13 cellular contexts compared by ENCODE assay signal in the genomic region with DNA sequence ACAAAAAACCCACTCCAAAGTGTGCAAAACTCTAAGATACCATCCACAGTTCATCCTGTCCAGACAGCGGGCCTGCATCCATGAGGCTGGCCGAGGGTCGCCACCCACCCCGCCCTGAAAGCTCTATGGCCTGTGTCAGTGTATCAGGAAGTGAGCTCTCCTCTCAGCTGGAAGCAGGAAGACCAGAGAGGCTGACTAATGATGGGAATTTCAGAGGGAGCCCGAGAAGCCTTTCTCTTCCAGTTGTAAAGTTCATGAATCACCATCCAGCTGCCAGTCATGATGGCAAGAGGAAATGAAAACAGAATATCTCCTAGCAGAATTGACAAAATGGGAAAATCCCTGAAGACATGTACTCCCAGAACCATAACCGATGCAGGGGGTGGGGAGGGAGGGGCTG.
A peak's percentile ranks its signal among the peaks of the same experiment; 100 is the strongest.
DNase-seq lines count a peak whose midpoint lies in the region; ATAC-seq, FAIRE-seq and TF ChIP-seq lines count a peak whose summit lies in the region.
"Had no signal": no experiment of that assay in that cellular context is flagged by ENCODE, and none has a peak within 500 bp of the region (broad histone marks: within the 10 kb centered on the region; RNA-seq: fewer than 3 reads in every experiment).

No MANE protein-coding gene starts in this region.

- no peak for TF ChIP-seq POLR2A in endothelial cell of umbilical vein (IDR thresholded peaks at IDR 0.05; ENCODE audit: low read depth, low read length)

- H3K4me3 ChIP-seq in PC-3 (ENCODE audit: low read length), result no peak overlapping the region
- H3K4me3 ChIP-seq in endothelial cell of umbilical vein (replicated peaks in 1 of 3; ENCODE audit: insufficient read depth in 1 of 3, low read depth in 1 of 3, low read length in 3 of 3), result no peak overlapping the region
- H3K4me3 ChIP-seq: heart right ventricle had no signal

- H3K9ac ChIP-seq in PC-3 (ENCODE audit: low read length), result peak overlapping the region; percentile 49; the same call in 1 of the 2 replicates
- peak overlapping the region; percentile 8 for H3K9ac ChIP-seq in endothelial cell of umbilical vein (replicated peaks; ENCODE audit: extremely low read depth, insufficient read depth, low read length)

- peak overlapping the region; percentile 27 for H2AFZ ChIP-seq in PC-3 (ENCODE audit: low read length)
- peak overlapping the region; percentile 69 for H2AFZ ChIP-seq in endothelial cell of umbilical vein (ENCODE audit: low read depth, low read length)

- CTCF ChIA-PET in PC-3 (lab: Charles Lee) (no interaction called here), endothelial cell of umbilical vein (lab: Charles Lee) (interaction anchor here (0.8 to 2.2 kb wide), 5 partner anchors 11 to 96 kb away, joined by 3 to 6 read pairs (median 4); no protein-coding TSS in a partner anchor)

- POLR2A ChIA-PET in PC-3 (lab: Charles Lee; ENCODE audit: unreplicated experiment) (interaction anchor here (0.5 to 0.8 kb wide), 2 partner anchors 110 to 220 kb away, joined by 4 to 26 read pairs; no protein-coding TSS in a partner anchor), endothelial cell of umbilical vein (lab: Charles Lee) (interaction anchor here (0.6 to 1.3 kb wide), 3 partner anchors 33 to 110 kb away, joined by 3 to 5 read pairs (median 3); a partner anchor contains a TSS)

- H3K79me2 ChIP-seq in PC-3 (ENCODE audit: low read length) (no peaks in the 10 kb centered on the region), endothelial cell of umbilical vein (ENCODE audit: control insufficient read depth, insufficient read depth, low read length) (no peaks in the 10 kb centered on the region)

- H3K4me1 ChIP-seq in PC-3 (ENCODE audit: insufficient read depth, low read length), result peaks cover 27% of the 10 kb centered on the region
- H3K4me1 ChIP-seq in endothelial cell of umbilical vein (ENCODE audit: control insufficient read depth, extremely low read depth, insufficient read depth, low read length), result peaks cover 10% of the 10 kb centered on the region

- peak overlapping the region; percentile 82 for H3K27ac ChIP-seq in PC-3 (ENCODE audit: low read length)
- peak overlapping the region; percentile 66 for H3K27ac ChIP-seq in endothelial cell of umbilical vein (ENCODE audit: insufficient read depth, low read depth, low read length)
- H3K27ac ChIP-seq: heart right ventricle had no signal

- intact Hi-C loops in PC-3 (cut with micrococcal nuclease), result no loop called here
- intact Hi-C loops in endothelial cell of umbilical vein (cut with micrococcal nuclease), result loop anchor here (1.0 to 2.0 kb wide), 5 partner anchors 45 to 246 kb away; a partner anchor contains a TSS

- BruUV-seq in PC-3 (replicated peaks; lab: Mats Ljungman, UMichigan) (no TSS peak), endothelial cell of umbilical vein (replicated peaks; lab: Mats Ljungman, UMichigan) (no TSS peak)

- no peak for TF ChIP-seq CTCF in PC-3 (conservative IDR thresholded peaks at IDR 0.05; ENCODE audit: low read depth, low read length)
- TF ChIP-seq CTCF in endothelial cell of umbilical vein (IDR thresholded peaks at IDR 0.05; ENCODE audit: extremely low read depth in 1 of 2, insufficient read depth in 1 of 2, low read depth in 1 of 2, low read length in 2 of 2), result no peak

- ATAC-seq in PC-3, result peak; percentile 92
- ATAC-seq in GM18907 (IDR thresholded peaks at IDR 0.05; ENCODE audit: unreplicated experiment), result no peak

- DNase-seq in EL (peak; percentile 68), PC-3 (peak; percentile 80), endothelial cell of umbilical vein (ENCODE audit: low read depth, low spot score) (peak; percentile 89), myocyte (ENCODE audit: low read depth) (peak; percentile 36), NAMALWA (ENCODE audit: low spot score) (no peak), cerebellum (ENCODE audit: low spot score) (no peak), OCI-M1 (lab: John Stamatoyannopoulos, UW) (no peak)
- DNase-seq: activated T-cell treated with anti-CD3 and anti-CD28 coated beads for 4 hours; central memory CD4-positive, alpha-beta T cell; COR-L47; heart right ventricle had no signal

- peak overlapping the region; percentile 57 for H3K4me2 ChIP-seq in PC-3 (ENCODE audit: low read length)
- H3K4me2 ChIP-seq in endothelial cell of umbilical vein (ENCODE audit: insufficient read depth, low read length), result peak overlapping the region; percentile 4

- H3K9me1 ChIP-seq in endothelial cell of umbilical vein (replicated peaks; ENCODE audit: control insufficient read depth, extremely low read depth, insufficient read depth, low read length), result no peaks in the 10 kb centered on the region

- H4K20me1 ChIP-seq in PC-3 (ENCODE audit: low read length), result no peaks in the 10 kb centered on the region
- no peaks in the 10 kb centered on the region for H4K20me1 ChIP-seq in endothelial cell of umbilical vein (replicated peaks; ENCODE audit: control insufficient read depth, extremely low read depth, insufficient read depth, low read length)

- no peaks in the 10 kb centered on the region for H3K36me3 ChIP-seq in PC-3 (ENCODE audit: low read depth, low read length)
- no peaks in the 10 kb centered on the region for H3K36me3 ChIP-seq in endothelial cell of umbilical vein (ENCODE audit: control insufficient read depth in 2 of 2, extremely low read depth in 1 of 2, insufficient read depth in 2 of 2, low read length in 2 of 2)
- H3K36me3 ChIP-seq: heart right ventricle had no signal

- H3K9me2 ChIP-seq in PC-3 (replicated peaks; ENCODE audit: low read length), result no peaks in the 10 kb centered on the region

- no peaks in the 10 kb centered on the region for H3F3A ChIP-seq in PC-3 (ENCODE audit: low read length, unreplicated experiment)

- dilution Hi-C loops in endothelial cell of umbilical vein (cut with MboI; ENCODE audit: extremely low pct_ligation_motif_present, low sequenced_read_pairs), result no loop called here

- H3K9me3 ChIP-seq in PC-3 (ENCODE audit: low read length), result no peaks in the 10 kb centered on the region
- no peaks in the 10 kb centered on the region for H3K9me3 ChIP-seq in endothelial cell of umbilical vein (replicated peaks; ENCODE audit: control insufficient read depth, insufficient read depth, low read length)
- H3K9me3 ChIP-seq: heart right ventricle had no signal

- FAIRE-seq in endothelial cell of umbilical vein (lab: Jason Lieb, UNC), result peak; percentile 76
- FAIRE-seq: TTC549 had no signal

- no peaks in the 10 kb centered on the region for H3K27me3 ChIP-seq in PC-3 (ENCODE audit: low read length)
- no peaks in the 10 kb centered on the region for H3K27me3 ChIP-seq in endothelial cell of umbilical vein (ENCODE audit: control insufficient read depth in 2 of 2, insufficient read depth in 2 of 2, low read length in 2 of 2)
- H3K27me3 ChIP-seq: heart right ventricle had no signal

TF ChIP-seq in endothelial cell of umbilical vein, 7 proteins besides CTCF, POLR2A, EP300 and RAD21:
- TF ChIP-seq JUN (IDR thresholded peaks at IDR 0.05; ENCODE audit: borderline replicate concordance, insufficient read depth, insufficient read length, low read depth) (peak; percentile 56), GATA2 (IDR thresholded peaks at IDR 0.05; ENCODE audit: insufficient read depth, insufficient read length, low read depth, low read length) (peak; percentile 35), EZH2 (IDR thresholded peaks at IDR 0.05; ENCODE audit: borderline replicate concordance, low read depth, low read length, severe bottlenecking) (no peak), FOS (IDR thresholded peaks at IDR 0.05; ENCODE audit: borderline replicate concordance, insufficient read depth, low read length) (peak; percentile 91), POLR2AphosphoS5 (IDR thresholded peaks at IDR 0.05; ENCODE audit: insufficient read depth, low read depth, low read length) (peak; percentile 43), MYC (IDR thresholded peaks at IDR 0.05; ENCODE audit: low read depth, low read length) (no peak)
- TF ChIP-seq, protein P1, sequence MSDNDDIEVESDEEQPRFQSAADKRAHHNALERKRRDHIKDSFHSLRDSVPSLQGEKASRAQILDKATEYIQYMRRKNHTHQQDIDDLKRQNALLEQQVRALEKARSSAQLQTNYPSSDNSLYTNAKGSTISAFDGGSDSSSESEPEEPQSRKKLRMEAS (IDR thresholded peaks at IDR 0.05; ENCODE audit: insufficient read depth, insufficient read length), result no peak

Comparison
In these comparisons a context has a peak if more than half of its experiments do, and no peak if none do; other contexts are left out.
1. DNase-seq: peak in EL (single experiment), PC-3 (single experiment), endothelial cell of umbilical vein (single experiment) and myocyte (single experiment); none in NAMALWA (single experiment), cerebellum (single experiment) and OCI-M1 (single experiment).